In the genomic region with DNA sequence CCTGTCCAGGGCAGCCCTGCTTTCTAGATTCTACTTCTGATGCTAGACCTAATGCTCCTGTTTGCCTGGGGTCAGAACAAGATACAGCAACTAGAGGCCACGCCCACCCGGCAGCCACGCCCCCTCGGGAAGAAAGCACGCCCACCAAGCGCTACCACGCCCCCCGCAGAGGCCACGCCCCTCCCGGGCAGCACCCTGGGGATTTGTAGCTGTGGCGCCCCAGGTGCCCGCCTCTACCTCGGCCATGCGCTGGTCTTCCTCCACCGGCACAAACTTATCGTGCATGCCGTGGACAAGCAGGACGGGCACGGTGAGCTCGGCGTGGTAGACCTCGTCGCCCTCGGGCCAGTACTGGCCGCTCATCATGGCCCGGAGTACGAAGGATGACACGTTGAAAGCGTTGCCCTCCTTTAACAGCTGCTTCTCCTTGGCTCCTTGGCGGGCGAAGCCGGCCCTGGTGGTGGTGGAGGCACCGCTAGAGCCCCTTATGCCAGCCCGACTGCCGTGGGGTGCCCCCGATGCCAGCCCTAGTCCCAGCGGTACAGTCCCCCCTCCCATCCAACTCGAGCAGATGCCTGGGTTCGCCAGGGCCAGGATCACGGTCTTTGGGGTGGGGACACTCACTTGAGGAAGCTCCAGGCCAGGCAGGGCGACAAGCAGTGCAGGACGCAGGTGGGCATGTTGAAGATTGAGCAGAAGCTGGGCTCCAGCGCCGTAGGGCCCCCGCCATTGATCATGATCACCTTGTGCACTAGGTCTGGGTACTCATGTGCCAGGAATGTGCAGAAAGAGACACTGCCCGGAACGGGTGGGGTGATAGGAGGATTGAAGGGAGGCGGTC, we compare ENCODE assay signal across 9 cellular contexts. TPM values are rescaled to one million over a fixed set of nuclear protein-coding genes. Genes with fewer than 3 reads are reported as not detected.
DNase-seq lines count a peak whose midpoint lies in the region; ATAC-seq and TF ChIP-seq lines count a peak whose summit lies in the region.
"Had no signal": no experiment of that assay in that cellular context is flagged by ENCODE, and none has a peak within 500 bp of the region (broad histone marks: within the 10 kb centered on the region; RNA-seq: fewer than 3 reads in every experiment).

No MANE protein-coding gene starts in this region.

- H2BK15ac ChIP-seq in mesendoderm (replicated peaks; ENCODE audit: low read depth) = no peak overlapping the region

- intact Hi-C loops in prostate gland (cut with DNase I) = loop anchor here (5.0 kb wide), 1 partner anchor 93 kb away; no protein-coding TSS in a partner anchor

- TF ChIP-seq CTCF in DOHH2 (IDR thresholded peaks at IDR 0.05; ENCODE audit: low read depth, low read length, poor library complexity, severe bottlenecking) = no peak
- TF ChIP-seq CTCF in prostate gland (IDR thresholded peaks at IDR 0.05) = no peak

- H3K4me1 Mint-ChIP-seq in activated T-cell treated with anti-CD3 and anti-CD28 coated beads, Interleukin-2, amount 50 U/mL, for 4 hours (ENCODE audit: low read depth) = peaks cover 7% of the 10 kb centered on the region
- H3K4me1 Mint-ChIP-seq: brain had no signal

- H3K27me3 Mint-ChIP-seq in activated T-cell treated with anti-CD3 and anti-CD28 coated beads, Interleukin-2, amount 50 U/mL, for 4 hours (ENCODE audit: low read depth) = peaks cover 2% of the 10 kb centered on the region
- H3K27me3 Mint-ChIP-seq: brain had no signal

- H3K27me3 ChIP-seq in DOHH2 (ENCODE audit: control insufficient read depth, low read length) (no peaks in the 10 kb centered on the region), mesendoderm (ENCODE audit: insufficient read depth, low read length, poor library complexity) (no peaks in the 10 kb centered on the region), prostate gland (replicated peaks; ENCODE audit: insufficient read depth) (no peaks in the 10 kb centered on the region)

- H3K4me2 ChIP-seq in DOHH2 (ENCODE audit: low read length) (peak overlapping the region; percentile 100), mesendoderm (ENCODE audit: low read length) (no peak overlapping the region)

- peak in 1 of 2 donors; percentile 27 for ATAC-seq in activated T-cell treated with anti-CD3 and anti-CD28 coated beads, Interleukin-2, amount 50 U/mL, for 4 hours
- ATAC-seq in HG02623 (IDR thresholded peaks at IDR 0.05; ENCODE audit: unreplicated experiment) = no peak

- no peak overlapping the region for H2AK5ac ChIP-seq in mesendoderm (ENCODE audit: low read length)

- no peak overlapping the region for H4K8ac ChIP-seq in mesendoderm (ENCODE audit: low read depth, low read length)

- H3K9ac ChIP-seq in mesendoderm (ENCODE audit: low read length) = no peak overlapping the region

- 0 out of 2 replicates have a peak, but pooled peaks cover 3% of the 10 kb centered on the region for H4K20me1 ChIP-seq in DOHH2 (ENCODE audit: control insufficient read depth, insufficient read depth, low read depth, low read length)

- no peaks in the 10 kb centered on the region for H3K9me3 Mint-ChIP-seq in activated T-cell treated with anti-CD3 and anti-CD28 coated beads, Interleukin-2, amount 50 U/mL, for 4 hours

- H3K79me1 ChIP-seq in mesendoderm (ENCODE audit: low read length) = no peaks in the 10 kb centered on the region

- 0 out of 2 replicates have a peak, but pooled peaks cover 2% of the 10 kb centered on the region for H3K9me3 ChIP-seq in DOHH2 (ENCODE audit: control insufficient read depth, insufficient read depth, low read length)
- no peaks in the 10 kb centered on the region for H3K9me3 ChIP-seq in prostate gland

- H3K4me3 ChIP-seq in DOHH2 (ENCODE audit: low read length) (peak overlapping the region; percentile 20; the same call in 1 of the 2 replicates), mesendoderm (ENCODE audit: low read length) (no peak overlapping the region), prostate gland (no peak overlapping the region)

- TF ChIP-seq POLR2A in prostate gland (IDR thresholded peaks at IDR 0.05) = no peak

- H3K79me2 ChIP-seq in DOHH2 (ENCODE audit: control insufficient read depth, low read length) (peaks cover 12% of the 10 kb centered on the region), mesendoderm (ENCODE audit: control insufficient read depth, insufficient read depth, low read length) (peaks cover 1% of the 10 kb centered on the region)

- H3K4me3 Mint-ChIP-seq in activated T-cell treated with anti-CD3 and anti-CD28 coated beads, Interleukin-2, amount 50 U/mL, for 4 hours = no peak overlapping the region
- H3K4me3 Mint-ChIP-seq: brain had no signal

- H3K36me3 Mint-ChIP-seq in activated T-cell treated with anti-CD3 and anti-CD28 coated beads, Interleukin-2, amount 50 U/mL, for 4 hours (ENCODE audit: insufficient read depth) = no peaks in the 10 kb centered on the region

- no peak overlapping the region for H2BK120ac ChIP-seq in mesendoderm (ENCODE audit: low read depth, low read length)

- DNase-seq in MV-4-11 (lab: John Stamatoyannopoulos, UW) = peak; percentile 37
- peak; percentile 40 for DNase-seq in activated T-cell treated with anti-CD3 and anti-CD28 coated beads, Interleukin-2, amount 50 U/mL, for 4 hours
- peak; percentile 77 for DNase-seq in mesendoderm
- DNase-seq in T1000 (lab: John Stamatoyannopoulos, UW) = no peak
- no peak for DNase-seq in prostate gland (ENCODE audit: low spot score)
- no peak for DNase-seq in NCI-H2227 treated with DMSO at 0.1 percent for 48 hours (lab: John Stamatoyannopoulos, UW)

- H3K27ac ChIP-seq in DOHH2 (ENCODE audit: low read depth, low read length) (no peak overlapping the region), mesendoderm (ENCODE audit: low read depth, low read length) (no peak overlapping the region), prostate gland (no peak overlapping the region)

- H3F3A ChIP-seq in DOHH2 (ENCODE audit: control insufficient read depth, insufficient read depth) = 0 out of 2 replicates have a peak, but pooled peaks cover 3% of the 10 kb centered on the region

- no peak overlapping the region for H3K23ac ChIP-seq in mesendoderm (ENCODE audit: low read length)

- H3K4me1 ChIP-seq in DOHH2 (ENCODE audit: control insufficient read depth, low read length) (peaks cover 27% of the 10 kb centered on the region), mesendoderm (ENCODE audit: control insufficient read depth, low read depth, low read length) (no peaks in the 10 kb centered on the region), prostate gland (replicated peaks) (no peaks in the 10 kb centered on the region)

- no peak overlapping the region for H3K56ac ChIP-seq in mesendoderm (ENCODE audit: low read length)

- H4K5ac ChIP-seq in mesendoderm (ENCODE audit: low read length) = no peak overlapping the region

- WGBS in mesendoderm (ENCODE audit: extremely low coverage, insufficient coverage, low lambda C conversion rate) = no CpG with 5 or more reads among the region's 48 CpGs
- WGBS in prostate gland = 84% methylated on average over 44 of the region's 48 CpGs

- peaks cover 4% of the 10 kb centered on the region for H3K36me3 ChIP-seq in DOHH2 (ENCODE audit: control insufficient read depth, low read length)
- H3K36me3 ChIP-seq in mesendoderm (ENCODE audit: control insufficient read depth, insufficient read depth, low read length) = peaks cover 2% of the 10 kb centered on the region
- no peaks in the 10 kb centered on the region for H3K36me3 ChIP-seq in prostate gland

- no peak overlapping the region for H3K18ac ChIP-seq in mesendoderm (ENCODE audit: low read length)

- H3K4ac ChIP-seq in mesendoderm (ENCODE audit: low read depth, low read length) = no peak overlapping the region

- no peak overlapping the region for H2BK5ac ChIP-seq in mesendoderm (ENCODE audit: low read length)

- no peaks in the 10 kb centered on the region for H3K9me2 ChIP-seq in DOHH2 (replicated peaks; ENCODE audit: control insufficient read depth, low read length)

RNA-seq across cellular contexts. Expression of gene ABHD8, which starts 9.0 kb away (rescaled TPM):
- 1 to 10 TPM; 3.6 to 4.5 (median 3.7) TPM for total RNA-seq in activated T-cell treated with anti-CD3 and anti-CD28 coated beads, Interleukin-2, amount 50 U/mL, for 4 hours
- 4.9 TPM for polyA plus RNA-seq in mesendoderm (2013, experiment 1 of 2)
- 5.1 TPM for polyA plus RNA-seq in mesendoderm (2013, experiment 2 of 2)
- 10 to 100 TPM; 20.1 to 21.6 TPM for total RNA-seq in prostate gland

RNA-seq across cellular contexts. Expression of gene MRPL34, which starts 11.4 kb away (rescaled TPM):
- total RNA-seq in activated T-cell treated with anti-CD3 and anti-CD28 coated beads, Interleukin-2, amount 50 U/mL, for 4 hours = 100 to 1,000 TPM; 111 to 137 (median 126) TPM
- polyA plus RNA-seq in mesendoderm (2013, experiment 1 of 2) = 73.8 TPM
- polyA plus RNA-seq in mesendoderm (2013, experiment 2 of 2) = 75.8 TPM
- total RNA-seq in prostate gland = 100 to 1,000 TPM; 157 to 169 TPM

RNA-seq across cellular contexts. Expression of gene ANKLE1, which starts 12.6 kb away (rescaled TPM):
- total RNA-seq in activated T-cell treated with anti-CD3 and anti-CD28 coated beads, Interleukin-2, amount 50 U/mL, for 4 hours = 10 to 100 TPM in 2 of 3 donors, 1 to 10 TPM in 1; 7.6 to 19.0 (median 18.1) TPM
- polyA plus RNA-seq in mesendoderm (2013, experiment 1 of 2) = 1.6 TPM
- 1.8 TPM for polyA plus RNA-seq in mesendoderm (2013, experiment 2 of 2)
- total RNA-seq in prostate gland = 1 to 10 TPM in 1 of 2 donors, under 1 TPM in 1; 0.64 to 1.2 TPM

RNA-seq across cellular contexts. Expression of gene DDA1, which starts 15.1 kb away (rescaled TPM):
- total RNA-seq in activated T-cell treated with anti-CD3 and anti-CD28 coated beads, Interleukin-2, amount 50 U/mL, for 4 hours = 10 to 100 TPM; 53.1 to 58.1 (median 53.4) TPM
- 87.4 TPM for polyA plus RNA-seq in mesendoderm (2013, experiment 1 of 2)
- 85.3 TPM for polyA plus RNA-seq in mesendoderm (2013, experiment 2 of 2)
- total RNA-seq in prostate gland = 10 to 100 TPM in 1 of 2 donors, 1 to 10 TPM in 1; 9.6 to 18.6 TPM

RNA-seq across cellular contexts. Expression of gene BABAM1, which starts 27.0 kb away (rescaled TPM):
- total RNA-seq in activated T-cell treated with anti-CD3 and anti-CD28 coated beads, Interleukin-2, amount 50 U/mL, for 4 hours = 100 to 1,000 TPM; 124 to 130 (median 128) TPM
- polyA plus RNA-seq in mesendoderm (2013, experiment 1 of 2) = 119 TPM
- polyA plus RNA-seq in mesendoderm (2013, experiment 2 of 2) = 120 TPM
- 10 to 100 TPM; 80.0 to 81.6 TPM for total RNA-seq in prostate gland

Comparison
In these comparisons a context has a peak if more than half of its experiments do, and no peak if none do; other contexts are left out.
1. DNase-seq: peak in MV-4-11 (single experiment), activated T-cell treated with anti-CD3 and anti-CD28 coated beads, Interleukin-2, amount 50 U/mL, for 4 hours (single experiment) and mesendoderm (single experiment); none in T1000 (single experiment), prostate gland (single experiment) and NCI-H2227 treated with DMSO at 0.1 percent for 48 hours (single experiment).